ENCODE assay signal across 9 cellular contexts in genomic region chr3:25820372-25820771, GRCh38. TPM values are rescaled to one million over a fixed set of nuclear protein-coding genes. Genes with fewer than 3 reads are reported as not detected.
DNase-seq lines count a peak whose midpoint lies in the region; ATAC-seq and TF ChIP-seq lines count a peak whose summit lies in the region.
"Had no signal": no experiment of that assay in that cellular context is flagged by ENCODE, and none has a peak within 500 bp of the region (broad histone marks: within the 10 kb centered on the region; RNA-seq: fewer than 3 reads in every experiment).

No MANE protein-coding gene starts in this region.

- H3K4me3 ChIP-seq in HUES48 (ENCODE audit: low read depth, low read length): no peak overlapping the region

- no peaks in the 10 kb centered on the region for H3K9me3 ChIP-seq in HUES48 (ENCODE audit: control insufficient read depth, insufficient read depth, low read length)

- peaks cover 38% of the 10 kb centered on the region for H3K4me1 ChIP-seq in HUES48 (ENCODE audit: control insufficient read depth, insufficient read depth, low read length)

- H3K9me3 Mint-ChIP-seq in endothelial cell (ENCODE audit: unreplicated experiment): no peaks in the 10 kb centered on the region

- ATAC-seq in GM21515 (IDR thresholded peaks at IDR 0.05; ENCODE audit: unreplicated experiment): no peak
- ATAC-seq in HG03039 (IDR thresholded peaks at IDR 0.05; ENCODE audit: unreplicated experiment): no peak

- peaks cover 6% of the 10 kb centered on the region for H3K4me1 Mint-ChIP-seq in endothelial cell (ENCODE audit: unreplicated experiment)

- DNase-seq in EH (ENCODE audit: low read depth) (peak; percentile 96), brain pericyte (ENCODE audit: low read depth, low spot score) (peak; percentile 5), lung microvascular endothelial cell (ENCODE audit: low read depth in 2 of 2) (peak; percentile 75 to 87), endothelial cell (ENCODE audit: low spot score) (no peak), HuH-7 (ENCODE audit: low spot score) (no peak)
- DNase-seq: stimulated activated CD4-positive, alpha-beta T cell treated with anti-CD3 and anti-CD28 coated beads, Interleukin-4, amount 100 ng/mL, for 4 hours had no signal

- H3K27me3 ChIP-seq in HUES48 (ENCODE audit: control insufficient read depth, insufficient read depth, low read length): no peaks in the 10 kb centered on the region

- no peaks in the 10 kb centered on the region for H3K27me3 Mint-ChIP-seq in endothelial cell (ENCODE audit: unreplicated experiment)

- TF ChIP-seq CTCF in endothelial cell (IDR thresholded peaks at IDR 0.05; ENCODE audit: unreplicated experiment): no peak

- H3K27ac ChIP-seq in HUES48 (ENCODE audit: low read depth, low read length): peak overlapping the region; percentile 84

- H3K36me3 Mint-ChIP-seq in endothelial cell (ENCODE audit: low read depth, unreplicated experiment): no peaks in the 10 kb centered on the region

- H3K36me3 ChIP-seq in HUES48 (ENCODE audit: control insufficient read depth, insufficient read depth, low read length): no peaks in the 10 kb centered on the region

- H3K27ac Mint-ChIP-seq in endothelial cell (ENCODE audit: unreplicated experiment): no peak overlapping the region

- no peak overlapping the region for H3K9ac ChIP-seq in HUES48 (ENCODE audit: low read depth, low read length)

- no peak overlapping the region for H3K4me3 Mint-ChIP-seq in endothelial cell (ENCODE audit: unreplicated experiment)

RNA-seq across cellular contexts. Expression of gene OXSM, which starts 30.5 kb away (rescaled TPM):
- total RNA-seq in lung microvascular endothelial cell (7.4 and 8.5 TPM in 2 replicates), endothelial cell (ENCODE audit: unreplicated experiment) (11.4 TPM)

RNA-seq across cellular contexts. Expression of gene NGLY1, which starts 37.1 kb away (rescaled TPM):
- total RNA-seq in lung microvascular endothelial cell (17.7 and 25.2 TPM in 2 replicates), endothelial cell (ENCODE audit: unreplicated experiment) (22.8 TPM)

Comparison
In these comparisons a context has a peak if more than half of its experiments do, and no peak if none do; other contexts are left out.
1. DNase-seq: peak in EH (single experiment), brain pericyte (single experiment) and lung microvascular endothelial cell (2 of 2); none in endothelial cell (single experiment) and HuH-7 (single experiment).